In genomic region chr2:159287733-159288132, GRCh38 we compare ENCODE assay signal across 10 cellular contexts. TPM values are rescaled to one million over a fixed set of nuclear protein-coding genes. Genes with fewer than 3 reads are reported as not detected.
A peak's percentile ranks its signal among the peaks of the same experiment; 100 is the strongest.
DNase-seq lines count a peak whose midpoint lies in the region; ATAC-seq and TF ChIP-seq lines count a peak whose summit lies in the region.
"Had no signal": no experiment of that assay in that cellular context is flagged by ENCODE, and none has a peak within 500 bp of the region (broad histone marks: within the 10 kb centered on the region; RNA-seq: fewer than 3 reads in every experiment).

No MANE protein-coding gene starts in this region.

- peaks cover 5% of the 10 kb centered on the region for H3K79me2 ChIP-seq in neural progenitor cell (ENCODE audit: low read depth)

- ATAC-seq in CD4-positive, alpha-beta T cell (ENCODE audit: poor library complexity) = no peak
- ATAC-seq in body of pancreas (no peak), GM18858 (IDR thresholded peaks at IDR 0.05; ENCODE audit: unreplicated experiment) (no peak)

- no peaks in the 10 kb centered on the region for H3K27me3 ChIP-seq in CD4-positive, alpha-beta T cell (ENCODE audit: control insufficient read depth, insufficient read depth, low read length)
- H3K27me3 ChIP-seq in body of pancreas = no peaks in the 10 kb centered on the region
- H3K27me3 ChIP-seq in neural progenitor cell = no peaks in the 10 kb centered on the region

- no peak overlapping the region for H3K9ac ChIP-seq in neural progenitor cell

- H3K4me1 ChIP-seq in body of pancreas = peaks cover 31% of the 10 kb centered on the region
- H3K4me1 ChIP-seq in neural progenitor cell = peaks cover 7% of the 10 kb centered on the region

- H3K9me3 Mint-ChIP-seq in CD4-positive, alpha-beta T cell = no peaks in the 10 kb centered on the region
- H3K9me3 Mint-ChIP-seq in HFFc6 = no peaks in the 10 kb centered on the region
- H3K9me3 Mint-ChIP-seq in neural progenitor cell = no peaks in the 10 kb centered on the region
- no peaks in the 10 kb centered on the region for H3K9me3 Mint-ChIP-seq in activated CD4-positive, alpha-beta memory T cell treated with anti-CD3 and anti-CD28 coated beads, Interleukin-2, amount 10 ng/mL, durations not matched to agents 7 days and 5 days

- no peaks in the 10 kb centered on the region for H3K27me3 Mint-ChIP-seq in CD4-positive, alpha-beta T cell
- H3K27me3 Mint-ChIP-seq in HFFc6 (ENCODE audit: insufficient read depth) (no peaks in the 10 kb centered on the region; the same call in 1 of the 2 replicates), neural progenitor cell (ENCODE audit: insufficient read depth, low read depth) (peaks cover 6% of the 10 kb centered on the region)
- no peaks in the 10 kb centered on the region for H3K27me3 Mint-ChIP-seq in activated CD4-positive, alpha-beta memory T cell treated with anti-CD3 and anti-CD28 coated beads, Interleukin-2, amount 10 ng/mL, durations not matched to agents 7 days and 5 days

- H3F3A ChIP-seq in neural progenitor cell (ENCODE audit: low read depth) = peaks cover 25% of the 10 kb centered on the region

- no peak for TF ChIP-seq POLR2A in body of pancreas (IDR thresholded peaks at IDR 0.05)

- H3K4me3 Mint-ChIP-seq in CD4-positive, alpha-beta T cell = peak overlapping the region; percentile 90
- H3K4me3 Mint-ChIP-seq in HFFc6 (no peak overlapping the region), neural progenitor cell (peak overlapping the region; percentile 89)
- no peak overlapping the region for H3K4me3 Mint-ChIP-seq in activated CD4-positive, alpha-beta memory T cell treated with anti-CD3 and anti-CD28 coated beads, Interleukin-2, amount 10 ng/mL, durations not matched to agents 7 days and 5 days

- peak overlapping the region; percentile 77 for H3K27ac Mint-ChIP-seq in CD4-positive, alpha-beta T cell
- H3K27ac Mint-ChIP-seq in HFFc6 (0 out of 2 replicates have a peak overlapping the region, but pooled peaks have one; percentile 16), neural progenitor cell (no peak overlapping the region)
- no peak overlapping the region for H3K27ac Mint-ChIP-seq in activated CD4-positive, alpha-beta memory T cell treated with anti-CD3 and anti-CD28 coated beads, Interleukin-2, amount 10 ng/mL, durations not matched to agents 7 days and 5 days

- DNase-seq in CD4-positive, alpha-beta T cell = no peak
- DNase-seq in HFFc6 = no peak
- no peak for DNase-seq in body of pancreas
- DNase-seq in neural progenitor cell (ENCODE audit: low spot score) = no peak
- DNase-seq in activated CD4-positive, alpha-beta memory T cell treated with anti-CD3 and anti-CD28 coated beads, Interleukin-2, amount 10 ng/mL, durations not matched to agents 7 days and 5 days = no peak
- DNase-seq in NCI-H2081 treated with DMSO at 0.1 percent for 48 hours (lab: John Stamatoyannopoulos, UW) = no peak
- no peak for DNase-seq in NCI-H526 (lab: John Stamatoyannopoulos, UW)
- DNase-seq: activated CD8-positive, alpha-beta memory T cell treated with anti-CD3 and anti-CD28 coated beads, Interleukin-2, amount 10 ng/mL, durations not matched to agents 7 days and 5 days; trophoblast cell had no signal

- intact Hi-C loops in CD4-positive, alpha-beta T cell (cut with DNase I, micrococcal nuclease) = loop anchor here (2.0 to 10.0 kb wide), 6 partner anchors 425 to 1867 kb away; partner anchors contain the start of genes MARCHF7 (in 2 of the 2), CCDC148 (in 1 of the 2) and PKP4 (in 1 of the 2)
- intact Hi-C loops in body of pancreas (cut with DNase I) = no loop called here

- POLR2A ChIA-PET in CD4-positive, alpha-beta T cell (lab: Charles Lee) = interaction anchor here (0.6 to 3.4 kb wide), 4 partner anchors 228 to 661 kb away, joined by 3 to 25 read pairs (median 7); partner anchors contain the start of gene MARCHF7
- POLR2A ChIA-PET in activated CD4-positive, alpha-beta memory T cell treated with anti-CD3 and anti-CD28 coated beads, Interleukin-2, amount 10 ng/mL, durations not matched to agents 7 days and 5 days (lab: Charles Lee) = interaction anchor here (0.8 to 4.1 kb wide), 3 partner anchors 9 to 425 kb away, joined by 3 to 24 read pairs (median 11); partner anchors contain the start of gene MARCHF7

- TF ChIP-seq CTCF in CD4-positive, alpha-beta T cell (IDR thresholded peaks at IDR 0.05) = no peak
- TF ChIP-seq CTCF in HFFc6 (IDR thresholded peaks at IDR 0.05) (no peak), body of pancreas (IDR thresholded peaks at IDR 0.05) (no peak), neural progenitor cell (IDR thresholded peaks at IDR 0.05) (no peak)

- H3K9me3 ChIP-seq in CD4-positive, alpha-beta T cell (ENCODE audit: control insufficient read depth, low read length) = no peaks in the 10 kb centered on the region
- no peaks in the 10 kb centered on the region for H3K9me3 ChIP-seq in body of pancreas
- no peaks in the 10 kb centered on the region for H3K9me3 ChIP-seq in neural progenitor cell (ENCODE audit: low read depth)

- H2AFZ ChIP-seq in neural progenitor cell (replicated peaks) = no peak overlapping the region

- peaks cover 6% of the 10 kb centered on the region for H3K36me3 Mint-ChIP-seq in CD4-positive, alpha-beta T cell (ENCODE audit: low read depth)
- H3K36me3 Mint-ChIP-seq in HFFc6 (ENCODE audit: low read depth) = no peaks in the 10 kb centered on the region
- no peaks in the 10 kb centered on the region for H3K36me3 Mint-ChIP-seq in neural progenitor cell
- H3K36me3 Mint-ChIP-seq in activated CD4-positive, alpha-beta memory T cell treated with anti-CD3 and anti-CD28 coated beads, Interleukin-2, amount 10 ng/mL, durations not matched to agents 7 days and 5 days (ENCODE audit: low read depth) = peaks cover 1% of the 10 kb centered on the region
- H3K36me3 Mint-ChIP-seq: activated CD8-positive, alpha-beta memory T cell treated with anti-CD3 and anti-CD28 coated beads, Interleukin-2, amount 10 ng/mL, durations not matched to agents 7 days and 5 days had no signal

- H3K4me2 ChIP-seq in neural progenitor cell = no peak overlapping the region

- H3K4me3 ChIP-seq in body of pancreas (no peak overlapping the region), neural progenitor cell (no peak overlapping the region)

- H3K4me1 Mint-ChIP-seq in CD4-positive, alpha-beta T cell (ENCODE audit: low read depth) = peaks cover 43% of the 10 kb centered on the region
- H3K4me1 Mint-ChIP-seq in HFFc6 (ENCODE audit: low read depth) = peaks cover 39% of the 10 kb centered on the region
- H3K4me1 Mint-ChIP-seq in neural progenitor cell = peaks cover 11% of the 10 kb centered on the region
- H3K4me1 Mint-ChIP-seq in activated CD4-positive, alpha-beta memory T cell treated with anti-CD3 and anti-CD28 coated beads, Interleukin-2, amount 10 ng/mL, durations not matched to agents 7 days and 5 days = peaks cover 23% of the 10 kb centered on the region

- no peak overlapping the region for H3K27ac ChIP-seq in CD4-positive, alpha-beta T cell (ENCODE audit: low read depth, low read length)
- H3K27ac ChIP-seq in body of pancreas (peak overlapping the region in 3 of 4 donors; percentile 92 to 98 (median 93)), neural progenitor cell (no peak overlapping the region)

- CTCF ChIA-PET in CD4-positive, alpha-beta T cell (lab: Charles Lee) = interaction anchor here (1.0 to 1.1 kb wide), 2 partner anchors 8 to 424 kb away, joined by 3 to 4 read pairs; partner anchors contain the start of gene MARCHF7
- CTCF ChIA-PET in activated CD4-positive, alpha-beta memory T cell treated with anti-CD3 and anti-CD28 coated beads, Interleukin-2, amount 10 ng/mL, durations not matched to agents 7 days and 5 days (lab: Charles Lee) = no interaction called here

- no peaks in the 10 kb centered on the region for H4K20me1 ChIP-seq in neural progenitor cell (ENCODE audit: low read depth)

- H3K36me3 ChIP-seq in body of pancreas (replicated peaks in 1 of 2; ENCODE audit: insufficient read depth in 1 of 2, low read depth in 2 of 2) (no peaks in the 10 kb centered on the region), neural progenitor cell (no peaks in the 10 kb centered on the region)

RNA-seq across cellular contexts. Expression of gene WDSUB1, which starts 1.2 kb away (rescaled TPM):
- 1 to 10 TPM; 6.8 to 8.0 TPM for total RNA-seq in CD4-positive, alpha-beta T cell
- 1 to 10 TPM; 6.1 to 8.9 (median 7.0) TPM for total RNA-seq in HFFc6 (2021; fragmentation: NEBNext Ultra II Directional; extraction: Animal tissue kit (Norgen Biotek cat#: 25700))
- total RNA-seq in body of pancreas (1 to 10 TPM; 2.6 to 5.9 TPM), neural progenitor cell (ENCODE audit: low replicate concordance) (5.2 and 7.1 TPM in 2 replicates)
- total RNA-seq in activated CD4-positive, alpha-beta memory T cell treated with anti-CD3 and anti-CD28 coated beads, Interleukin-2, amount 10 ng/mL, durations not matched to agents 7 days and 5 days = 1 to 10 TPM; 5.6 to 6.0 TPM

Comparison
In these comparisons a context has a peak if more than half of its experiments do, and no peak if none do; other contexts are left out.
1. H3K27ac ChIP-seq: peak in body of pancreas (3 of 4); none in CD4-positive, alpha-beta T cell (single experiment) and neural progenitor cell (single experiment).
2. H3K27ac Mint-ChIP-seq: peak in CD4-positive, alpha-beta T cell (single experiment) and HFFc6 (single experiment); none in neural progenitor cell (single experiment) and activated CD4-positive, alpha-beta memory T cell treated with anti-CD3 and anti-CD28 coated beads, Interleukin-2, amount 10 ng/mL, durations not matched to agents 7 days and 5 days (single experiment).
3. H3K4me3 Mint-ChIP-seq: peak in CD4-positive, alpha-beta T cell (single experiment) and neural progenitor cell (single experiment); none in HFFc6 (single experiment) and activated CD4-positive, alpha-beta memory T cell treated with anti-CD3 and anti-CD28 coated beads, Interleukin-2, amount 10 ng/mL, durations not matched to agents 7 days and 5 days (single experiment).